Comparison of ENCODE assay signal across 1 cellular context in the genomic region with DNA sequence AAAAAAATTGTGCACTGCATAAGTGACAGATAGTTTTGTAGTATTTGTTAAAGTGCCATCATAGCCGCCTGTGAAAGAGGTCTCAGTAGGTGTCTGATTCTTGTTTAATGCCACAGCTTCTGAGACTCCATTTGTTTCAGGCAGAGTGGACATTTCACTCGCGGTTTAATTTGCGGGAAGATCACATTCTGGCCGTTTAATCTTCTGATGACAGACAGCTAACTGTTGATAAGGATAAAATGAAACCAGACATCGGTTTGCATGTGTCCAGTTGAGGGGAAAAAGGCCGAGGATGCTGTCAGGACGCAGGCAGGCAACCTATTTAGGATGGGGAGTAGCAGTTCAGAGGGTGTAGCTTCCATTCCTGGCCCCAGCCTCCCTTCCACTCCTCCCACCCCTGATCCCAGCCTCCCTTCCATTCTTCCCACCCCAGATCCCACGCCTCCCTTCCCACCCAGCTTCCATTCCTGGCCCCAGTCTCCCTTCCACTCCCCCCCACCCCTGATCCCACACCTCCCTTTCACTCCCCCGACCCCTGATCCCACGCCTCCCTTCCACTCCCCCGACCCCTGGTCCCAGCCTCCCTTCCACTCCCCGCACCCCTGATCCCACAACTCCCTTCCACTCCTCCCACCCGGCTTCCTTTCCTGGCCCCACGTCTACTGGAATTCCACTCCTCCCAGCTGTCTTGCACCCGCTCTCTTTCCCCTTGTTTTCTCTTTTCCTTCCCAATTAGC.
TF ChIP-seq lines count a peak whose summit lies in the region.

No MANE protein-coding gene starts in this region.

TF ChIP-seq in H1, 55 proteins besides CTCF, POLR2A, EP300 and RAD21:
- TF ChIP-seq, protein P1, sequence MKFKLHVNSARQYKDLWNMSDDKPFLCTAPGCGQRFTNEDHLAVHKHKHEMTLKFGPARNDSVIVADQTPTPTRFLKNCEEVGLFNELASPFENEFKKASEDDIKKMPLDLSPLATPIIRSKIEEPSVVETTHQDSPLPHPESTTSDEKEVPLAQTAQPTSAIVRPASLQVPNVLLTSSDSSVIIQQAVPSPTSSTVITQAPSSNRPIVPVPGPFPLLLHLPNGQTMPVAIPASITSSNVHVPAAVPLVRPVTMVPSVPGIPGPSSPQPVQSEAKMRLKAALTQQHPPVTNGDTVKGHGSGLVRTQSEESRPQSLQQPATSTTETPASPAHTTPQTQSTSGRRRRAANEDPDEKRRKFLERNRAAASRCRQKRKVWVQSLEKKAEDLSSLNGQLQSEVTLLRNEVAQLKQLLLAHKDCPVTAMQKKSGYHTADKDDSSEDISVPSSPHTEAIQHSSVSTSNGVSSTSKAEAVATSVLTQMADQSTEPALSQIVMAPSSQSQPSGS (IDR thresholded peaks at IDR 0.05; ENCODE audit: low read length), result no peak
- TF ChIP-seq TEAD4 (IDR thresholded peaks at IDR 0.05; ENCODE audit: low read depth, low read length) (no peak), CEBPB (IDR thresholded peaks at IDR 0.05; ENCODE audit: low read depth, low read length) (no peak), NANOG (IDR thresholded peaks at IDR 0.05; ENCODE audit: insufficient read depth, low read depth, low read length, poor library complexity, severe bottlenecking) (no peak), JUN (IDR thresholded peaks at IDR 0.05; ENCODE audit: low read depth, low read length) (no peak), MAFK (IDR thresholded peaks at IDR 0.05; ENCODE audit: low read depth, low read length) (no peak), SIRT6 (IDR thresholded peaks at IDR 0.05; ENCODE audit: low read length) (no peak), KDM4A (IDR thresholded peaks at IDR 0.05; ENCODE audit: low read depth, low read length, severe bottlenecking) (no peak), SUZ12 (IDR thresholded peaks at IDR 0.05; ENCODE audit: low read length) (no peak), TAF7 (optimal IDR thresholded peaks at IDR 0.05; ENCODE audit: borderline replicate concordance, low read depth, low read length) (no peak), CBX8 (IDR thresholded peaks at IDR 0.05; ENCODE audit: borderline replicate concordance, low read depth, low read length) (no peak), EZH2 (IDR thresholded peaks at IDR 0.05; ENCODE audit: low read depth, low read length, severe bottlenecking) (no peak)
- TF ChIP-seq, protein P2, sequence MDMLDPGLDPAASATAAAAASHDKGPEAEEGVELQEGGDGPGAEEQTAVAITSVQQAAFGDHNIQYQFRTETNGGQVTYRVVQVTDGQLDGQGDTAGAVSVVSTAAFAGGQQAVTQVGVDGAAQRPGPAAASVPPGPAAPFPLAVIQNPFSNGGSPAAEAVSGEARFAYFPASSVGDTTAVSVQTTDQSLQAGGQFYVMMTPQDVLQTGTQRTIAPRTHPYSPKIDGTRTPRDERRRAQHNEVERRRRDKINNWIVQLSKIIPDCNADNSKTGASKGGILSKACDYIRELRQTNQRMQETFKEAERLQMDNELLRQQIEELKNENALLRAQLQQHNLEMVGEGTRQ (IDR thresholded peaks at IDR 0.05; ENCODE audit: low read length), result no peak
